Comparison of ENCODE assay signal across 8 cellular contexts in the genomic region with DNA sequence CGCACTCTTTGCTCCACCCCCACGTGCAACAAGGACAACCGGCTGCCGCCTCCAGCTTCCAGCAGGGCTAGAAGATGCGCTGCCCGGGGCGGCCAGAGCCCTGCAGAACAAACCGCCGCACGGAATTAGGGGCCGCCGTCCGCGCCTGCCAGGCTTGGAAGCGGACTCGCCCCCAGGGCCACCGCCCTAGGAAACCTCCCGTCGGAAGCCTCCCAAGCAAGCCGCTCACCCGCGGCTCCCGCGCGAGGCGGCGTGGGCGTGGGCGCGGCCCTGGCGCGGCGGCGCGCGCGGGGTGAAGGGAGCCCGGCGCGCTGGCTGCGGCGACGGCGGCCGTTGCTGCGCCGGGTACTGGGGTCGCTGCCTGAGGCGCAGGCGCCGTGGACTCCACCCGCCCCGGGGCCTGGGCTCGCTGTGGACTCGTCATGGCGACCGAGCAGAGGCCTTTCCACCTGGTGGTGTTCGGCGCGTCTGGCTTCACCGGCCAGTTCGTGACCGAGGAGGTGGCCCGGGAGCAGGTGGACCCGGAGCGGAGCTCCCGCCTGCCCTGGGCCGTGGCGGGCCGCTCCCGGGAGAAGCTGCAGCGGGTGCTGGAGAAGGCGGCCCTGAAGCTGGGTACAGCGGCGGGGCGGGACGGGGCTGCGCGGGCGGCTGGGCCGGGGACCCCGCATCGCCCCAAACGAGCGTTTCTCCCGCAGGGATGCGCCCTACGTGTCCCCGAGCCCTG. TPM values are rescaled to one million over a fixed set of nuclear protein-coding genes. Genes with fewer than 3 reads are reported as not detected.
DNase-seq lines count a peak whose midpoint lies in the region; ATAC-seq and TF ChIP-seq lines count a peak whose summit lies in the region.

A gene with protein sequence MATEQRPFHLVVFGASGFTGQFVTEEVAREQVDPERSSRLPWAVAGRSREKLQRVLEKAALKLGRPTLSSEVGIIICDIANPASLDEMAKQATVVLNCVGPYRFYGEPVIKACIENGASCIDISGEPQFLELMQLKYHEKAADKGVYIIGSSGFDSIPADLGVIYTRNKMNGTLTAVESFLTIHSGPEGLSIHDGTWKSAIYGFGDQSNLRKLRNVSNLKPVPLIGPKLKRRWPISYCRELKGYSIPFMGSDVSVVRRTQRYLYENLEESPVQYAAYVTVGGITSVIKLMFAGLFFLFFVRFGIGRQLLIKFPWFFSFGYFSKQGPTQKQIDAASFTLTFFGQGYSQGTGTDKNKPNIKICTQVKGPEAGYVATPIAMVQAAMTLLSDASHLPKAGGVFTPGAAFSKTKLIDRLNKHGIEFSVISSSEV (plus strand): TSS at position 409 of the 724 bp plus-strand sequence. CDS start 14 bp downstream, at position 423.

- BruUV-seq in PC-9 (replicated peaks; lab: Mats Ljungman, UMichigan): no TSS peak

- peak within 1 kb of the TSS; percentile 69 for H3K4me3 ChIP-seq in HUES6 (ENCODE audit: low read depth, low read length)
- peak within 1 kb of the TSS; percentile 79 for H3K4me3 ChIP-seq in PC-9
- H3K4me3 ChIP-seq in muscle layer of duodenum (ENCODE audit: low read depth in 1 of 2, low read length in 2 of 2): peak within 1 kb of the TSS; percentile 89

- no peaks in the 10 kb centered on the region for H4K20me1 ChIP-seq in PC-9 (ENCODE audit: insufficient read depth)

- POLR2A ChIA-PET in PC-9 (lab: Charles Lee; ENCODE audit: unreplicated experiment): interaction anchor here (0.6 to 0.7 kb wide), 2 partner anchors 1116 to 1996 kb away, joined by 3 to 4 read pairs; no protein-coding TSS in a partner anchor

- peaks cover 21% of the 10 kb centered on the region for H3K27me3 ChIP-seq in HUES6 (ENCODE audit: control insufficient read depth, insufficient read depth, low read length)
- H3K27me3 ChIP-seq in PC-9 (ENCODE audit: insufficient read depth, low read depth): no peaks in the 10 kb centered on the region
- no peaks in the 10 kb centered on the region for H3K27me3 ChIP-seq in muscle layer of duodenum (ENCODE audit: low read depth, low read length)

- H2AFZ ChIP-seq in PC-9: peak within 1 kb of the TSS; percentile 88

- peaks cover 4% of the 10 kb centered on the region; the same call in 1 of the 2 replicates for H3K4me1 ChIP-seq in HUES6 (ENCODE audit: control insufficient read depth, insufficient read depth, low read length)
- H3K4me1 ChIP-seq in PC-9 (replicated peaks; ENCODE audit: insufficient read depth): 0 out of 2 replicates have a peak, but pooled peaks cover 4% of the 10 kb centered on the region
- H3K4me1 ChIP-seq in muscle layer of duodenum (ENCODE audit: control insufficient read depth in 1 of 2, insufficient read depth in 2 of 2, low read length in 2 of 2): peaks cover 3 to 12% of the 10 kb centered on the region in 2 donors

- H3K36me3 ChIP-seq in HUES6 (ENCODE audit: control insufficient read depth, insufficient read depth, low read length) (peaks cover 22% of the 10 kb centered on the region), PC-9 (ENCODE audit: low read depth) (no peaks in the 10 kb centered on the region), muscle layer of duodenum (ENCODE audit: control insufficient read depth in 1 of 2, insufficient read depth in 2 of 2, low read length in 2 of 2) (peaks cover 15 to 17% of the 10 kb centered on the region in 2 donors)

- TF ChIP-seq CTCF in PC-9 (conservative IDR thresholded peaks at IDR 0.05): no peak

- ATAC-seq in GM21423 (IDR thresholded peaks at IDR 0.05; ENCODE audit: unreplicated experiment): peak; percentile 92
- peak; percentile 80 for ATAC-seq in esophagus mucosa

- H3K9me2 ChIP-seq in PC-9 (ENCODE audit: insufficient read depth): no peaks in the 10 kb centered on the region

- peak within 1 kb of the TSS; percentile 76 for H3K9ac ChIP-seq in HUES6 (ENCODE audit: low read length)

- CTCF ChIA-PET in PC-9 (lab: Charles Lee): interaction anchor here (0.5 to 1.1 kb wide), 2 partner anchors 35 to 226 kb away, joined by 3 read pairs; no protein-coding TSS in a partner anchor

- H3K4me2 ChIP-seq in PC-9: peak within 1 kb of the TSS; percentile 88

- H3F3A ChIP-seq in PC-9 (ENCODE audit: insufficient read depth, low read depth): no peaks in the 10 kb centered on the region

- intact Hi-C loops in PC-9 (cut with micrococcal nuclease; ENCODE audit: unreplicated experiment): loop anchor here (2.0 kb wide), 1 partner anchor 25 kb away; no protein-coding TSS in a partner anchor

- H3K9me3 ChIP-seq in HUES6 (ENCODE audit: control insufficient read depth, insufficient read depth, low read depth, low read length) (peaks cover 21% of the 10 kb centered on the region), PC-9 (ENCODE audit: insufficient read depth, low read depth) (no peaks in the 10 kb centered on the region), muscle layer of duodenum (ENCODE audit: control insufficient read depth in 1 of 2, low read length in 2 of 2) (no peaks in the 10 kb centered on the region)

- H3K79me2 ChIP-seq in PC-9 (ENCODE audit: low read depth): no peaks in the 10 kb centered on the region

- DNase-seq in DMS 273 treated with DMSO at 0.1 percent for 48 hours (lab: John Stamatoyannopoulos, UW): peak; percentile 49
- peak in 1 of 2 experiments; percentile 66 for DNase-seq in PC-9
- peak; percentile 75 for DNase-seq in activated T-cell treated with anti-CD3 and anti-CD28 coated beads for 48 hours (ENCODE audit: low read depth)
- peak; percentile 66 for DNase-seq in stimulated activated CD8-positive, alpha-beta memory T cell treated with anti-CD3 and anti-CD28 coated beads, Interleukin-7, amount 100 ng/mL, for 48 hours (ENCODE audit: extremely low read depth in 1 of 2, low read depth in 1 of 2)

- H3K27ac ChIP-seq in HUES6 (ENCODE audit: low read depth, low read length) (no peak within 1 kb of the TSS), PC-9 (no peak within 1 kb of the TSS), muscle layer of duodenum (ENCODE audit: low read length) (peak within 1 kb of the TSS; percentile 89)

RNA-seq across cellular contexts. Expression of the gene that starts here (rescaled TPM):
- 17.2 and 24.5 TPM in 2 replicates for total RNA-seq in PC-9 (2021)
- total RNA-seq in esophagus mucosa: 2.8 TPM
